23 cellular contexts compared by ENCODE assay signal in genomic region chr6:46628976-46629375, GRCh38. TPM values are rescaled to one million over a fixed set of nuclear protein-coding genes. Genes with fewer than 3 reads are reported as not detected.
DNase-seq lines count a peak whose midpoint lies in the region; ATAC-seq and TF ChIP-seq lines count a peak whose summit lies in the region.
"Had no signal": no experiment of that assay in that cellular context is flagged by ENCODE, and none has a peak within 500 bp of the region (broad histone marks: within the 10 kb centered on the region; RNA-seq: fewer than 3 reads in every experiment).

No MANE protein-coding gene starts in this region.

- H3K4me1 ChIP-seq in OCI-LY1 (ENCODE audit: insufficient read depth, low read length, severe bottlenecking), result peaks cover 44% of the 10 kb centered on the region
- H3K4me1 ChIP-seq: SJCRH30 had no signal

- H3K9me3 Mint-ChIP-seq in stimulated activated effector memory CD8-positive, alpha-beta T cell treated with anti-CD3 and anti-CD28 coated beads, Interleukin-12 subunit alpha, Interleukin-12 subunit beta, amount 100 ng/mL, for 72 hours, result no peaks in the 10 kb centered on the region
- H3K9me3 Mint-ChIP-seq: CD14-positive monocyte, IgD-negative memory B cell had no signal

- no peak overlapping the region for H3K27ac Mint-ChIP-seq in stimulated activated effector memory CD8-positive, alpha-beta T cell treated with anti-CD3 and anti-CD28 coated beads, Interleukin-12 subunit alpha, Interleukin-12 subunit beta, amount 100 ng/mL, for 72 hours
- H3K27ac Mint-ChIP-seq: B cell, CD14-positive monocyte, IgD-negative memory B cell had no signal

- intact Hi-C loops in dorsolateral prefrontal cortex (cut with DNase I) (loop anchor here in 1 of 2 donors (5.0 kb wide), 1 partner anchor 137 kb away; the partner anchor contains the start of gene RCAN2), left cardiac atrium (cut with DNase I) (loop anchor here (5.0 to 10.0 kb wide), 4 partner anchors 134 to 412 kb away; partner anchors contain the start of gene RCAN2 (in 2 of the 2))

- H3K36me3 ChIP-seq in OCI-LY1 (ENCODE audit: insufficient read depth, low read length), result peaks cover 11% of the 10 kb centered on the region
- H3K36me3 ChIP-seq: MG63, SJCRH30 had no signal

- H3K27me3 ChIP-seq in OCI-LY1 (ENCODE audit: insufficient read depth, low read length), result no peaks in the 10 kb centered on the region
- no peaks in the 10 kb centered on the region for H3K27me3 ChIP-seq in dorsolateral prefrontal cortex
- H3K27me3 ChIP-seq: MG63, SJCRH30 had no signal

- H3K36me3 Mint-ChIP-seq in stimulated activated effector memory CD8-positive, alpha-beta T cell treated with anti-CD3 and anti-CD28 coated beads, Interleukin-12 subunit alpha, Interleukin-12 subunit beta, amount 100 ng/mL, for 72 hours, result no peaks in the 10 kb centered on the region
- H3K36me3 Mint-ChIP-seq: CD14-positive monocyte had no signal

- H3K4me3 ChIP-seq in OCI-LY1 (ENCODE audit: low read depth, low read length, poor library complexity, severe bottlenecking) (no peak overlapping the region), dorsolateral prefrontal cortex (no peak overlapping the region)
- H3K4me3 ChIP-seq: MG63, SJCRH30 had no signal

- H3F3A ChIP-seq in OCI-LY1 (ENCODE audit: insufficient read depth, low read length), result no peaks in the 10 kb centered on the region

- H3K9ac ChIP-seq in OCI-LY1 (ENCODE audit: low read length), result no peak overlapping the region

- no peaks in the 10 kb centered on the region for H3K9me2 ChIP-seq in OCI-LY1 (ENCODE audit: low read depth, low read length)

- no peaks in the 10 kb centered on the region for H3K9me3 ChIP-seq in OCI-LY1 (ENCODE audit: low read length)
- H3K9me3 ChIP-seq: MG63, SJCRH30 had no signal

- TF ChIP-seq CTCF in OCI-LY1 (IDR thresholded peaks at IDR 0.05; ENCODE audit: low read length) (no peak), dorsolateral prefrontal cortex (IDR thresholded peaks at IDR 0.05 in 54 of 56, conservative IDR thresholded peaks at IDR 0.05 in 2 of 56; ENCODE audit: low read depth in 1 of 56, partially characterized antibody in 56 of 56) (no peak)

- H3K27ac ChIP-seq in OCI-LY1 (ENCODE audit: low read depth, low read length, poor library complexity, severe bottlenecking), result peak overlapping the region; percentile 94
- H3K27ac ChIP-seq in dorsolateral prefrontal cortex, result peak overlapping the region in 35 of 59 donors; percentile 0 to 73 (median 35)
- H3K27ac ChIP-seq: SJCRH30 had no signal

- H2AFZ ChIP-seq in OCI-LY1 (ENCODE audit: low read length), result no peak overlapping the region

- DNase-seq in Ammon's horn (ENCODE audit: low spot score), result peak; percentile 32
- no peak for DNase-seq in dorsolateral prefrontal cortex
- peak; percentile 49 for DNase-seq in pons (ENCODE audit: low spot score)
- no peak for DNase-seq in NCI-H1930 (lab: John Stamatoyannopoulos, UW)
- no peak for DNase-seq in left cardiac atrium
- DNase-seq in stimulated activated effector memory CD8-positive, alpha-beta T cell treated with anti-CD3 and anti-CD28 coated beads, Interleukin-12 subunit alpha, Interleukin-12 subunit beta, amount 100 ng/mL, for 72 hours (ENCODE audit: low spot score in 2 of 2), result no peak
- DNase-seq: DMS53, EL, GF-D8, Kasumi-1, MG63, NCI-H1048, NCI-H1417 treated with DMSO at 0.1 percent for 48 hours, NCI-H187, NCI-H226, NCI-H524, NCI-H774, OCI-M1, SJCRH30 had no signal

- no peak for ATAC-seq in left cardiac atrium
- ATAC-seq in stimulated activated effector memory CD8-positive, alpha-beta T cell treated with anti-CD3 and anti-CD28 coated beads, Interleukin-12 subunit alpha, Interleukin-12 subunit beta, amount 100 ng/mL, for 72 hours, result no peak

- H3K4me2 ChIP-seq in OCI-LY1 (ENCODE audit: low read length), result no peak overlapping the region

- H3K4me1 Mint-ChIP-seq in stimulated activated effector memory CD8-positive, alpha-beta T cell treated with anti-CD3 and anti-CD28 coated beads, Interleukin-12 subunit alpha, Interleukin-12 subunit beta, amount 100 ng/mL, for 72 hours, result no peaks in the 10 kb centered on the region
- H3K4me1 Mint-ChIP-seq: CD14-positive monocyte had no signal

- H4K20me1 ChIP-seq in OCI-LY1 (ENCODE audit: insufficient read depth, low read length), result no peaks in the 10 kb centered on the region

- H3K79me2 ChIP-seq in OCI-LY1 (ENCODE audit: insufficient read depth, low read length), result no peaks in the 10 kb centered on the region

- no peak overlapping the region for H3K4me3 Mint-ChIP-seq in stimulated activated effector memory CD8-positive, alpha-beta T cell treated with anti-CD3 and anti-CD28 coated beads, Interleukin-12 subunit alpha, Interleukin-12 subunit beta, amount 100 ng/mL, for 72 hours
- H3K4me3 Mint-ChIP-seq: B cell, CD14-positive monocyte, IgD-negative memory B cell had no signal

RNA-seq across cellular contexts. Expression of gene CYP39A1, which starts 23.6 kb away (rescaled TPM):
- total RNA-seq in dorsolateral prefrontal cortex, result 1 to 10 TPM in 97 of 120 experiments, under 1 TPM in 23; 0.42 to 8.4 (median 1.6) TPM
- 1 to 10 TPM; 3.7 to 5.4 TPM for total RNA-seq in left cardiac atrium
- total RNA-seq: B cell had no signal

RNA-seq across cellular contexts. Expression of gene SLC25A27, which starts 23.8 kb away (rescaled TPM):
- total RNA-seq in dorsolateral prefrontal cortex (100 to 1,000 TPM in 19 of 120 experiments, 10 to 100 TPM in 101; 49.4 to 116 (median 85.1) TPM), left cardiac atrium (10 to 100 TPM in 1 of 2 donors, 1 to 10 TPM in 1; 7.8 to 16.2 TPM)

RNA-seq across cellular contexts. Expression of gene TDRD6, which starts 58.7 kb away (rescaled TPM):
- 1 to 10 TPM; 1.6 to 9.1 (median 4.2) TPM for total RNA-seq in dorsolateral prefrontal cortex
- under 1 TPM; 0.21 to 0.71 TPM for total RNA-seq in left cardiac atrium
- total RNA-seq: B cell had no signal

Comparison
In these comparisons a context has a peak if more than half of its experiments do, and no peak if none do; other contexts are left out.
1. DNase-seq: peak in Ammon's horn (single experiment) and pons (single experiment); none in dorsolateral prefrontal cortex (0 of 10), NCI-H1930 (0 of 2), left cardiac atrium (single experiment) and stimulated activated effector memory CD8-positive, alpha-beta T cell treated with anti-CD3 and anti-CD28 coated beads, Interleukin-12 subunit alpha, Interleukin-12 subunit beta, amount 100 ng/mL, for 72 hours (0 of 2).